8 cellular contexts compared by ENCODE assay signal in the genomic region with DNA sequence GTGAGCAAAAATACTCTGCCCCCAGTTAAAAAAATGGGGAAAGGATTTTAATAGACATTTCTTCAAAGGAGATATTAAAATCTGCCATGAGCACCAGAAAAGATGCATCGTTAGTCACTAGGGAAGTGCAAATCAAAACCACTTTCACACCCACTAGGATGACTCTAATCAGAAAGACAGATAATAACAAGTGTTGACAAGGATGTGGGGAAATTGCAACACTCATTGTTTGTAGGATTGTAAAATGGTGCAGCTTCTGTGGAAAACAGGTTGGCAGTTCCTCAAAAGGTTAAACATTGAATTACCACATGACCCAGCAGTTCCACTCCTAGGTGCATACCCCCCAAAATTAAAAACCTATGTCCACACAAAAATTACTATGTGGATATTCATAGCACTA.
"Had no signal": no experiment of that assay in that cellular context is flagged by ENCODE, and none has a peak within 500 bp of the region (broad histone marks: within the 10 kb centered on the region; RNA-seq: fewer than 3 reads in every experiment).

No MANE protein-coding gene starts in this region.

- H3K27ac Mint-ChIP-seq: IgD-negative memory B cell had no signal

- H3K4me1 Mint-ChIP-seq: IgD-negative memory B cell had no signal

- ATAC-seq: K562 had no signal

- H3K4me2 ChIP-seq: KMS-11 had no signal

- H3K4me3 ChIP-seq: K562 had no signal

- DNase-seq: IMR-90, KBM-7, KG1 had no signal

- H3K36me3 Mint-ChIP-seq: IgD-negative memory B cell had no signal

- FAIRE-seq: HTR-8/SVneo had no signal

- H3K27ac ChIP-seq: HL-60, KMS-11 had no signal

- H3K9ac ChIP-seq: KMS-11 had no signal

- H3K4me3 Mint-ChIP-seq: IgD-negative memory B cell had no signal
